Comparison of ENCODE assay signal across 12 cellular contexts in the genomic region with DNA sequence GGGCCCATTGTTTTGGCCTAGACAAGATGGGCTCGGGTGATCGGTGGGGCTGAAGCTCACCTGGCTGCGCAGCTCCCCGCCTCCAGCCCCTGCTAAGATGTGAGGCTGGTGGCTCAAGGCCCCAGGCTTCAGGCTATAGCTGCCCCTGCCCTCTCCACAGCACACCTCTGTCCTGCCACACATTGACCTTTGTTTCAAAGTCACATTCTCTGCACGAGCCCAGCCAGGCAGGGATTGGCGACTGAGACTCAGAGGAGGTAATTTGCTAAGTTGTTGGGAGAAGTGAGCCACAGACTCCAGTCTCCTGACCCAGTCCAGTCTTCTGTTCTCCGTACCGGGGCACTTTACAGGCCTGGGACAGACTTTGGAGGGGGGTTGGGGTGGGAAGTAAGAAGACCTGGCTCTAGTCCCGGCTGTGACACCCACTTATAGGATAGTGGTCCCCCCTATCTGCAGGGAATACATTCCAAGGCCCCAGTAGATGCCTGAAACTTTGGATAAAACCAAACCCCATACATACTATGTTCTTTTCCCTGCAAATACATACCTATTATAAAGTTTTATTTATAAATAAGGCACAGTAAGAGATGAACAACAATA. TPM values are rescaled to one million over a fixed set of nuclear protein-coding genes. Genes with fewer than 3 reads are reported as not detected.
A peak's percentile ranks its signal among the peaks of the same experiment; 100 is the strongest.
DNase-seq lines count a peak whose midpoint lies in the region; ATAC-seq and TF ChIP-seq lines count a peak whose summit lies in the region.
"Had no signal": no experiment of that assay in that cellular context is flagged by ENCODE, and none has a peak within 500 bp of the region (broad histone marks: within the 10 kb centered on the region; RNA-seq: fewer than 3 reads in every experiment).

No MANE protein-coding gene starts in this region.

- H3K9me3 Mint-ChIP-seq in chondrocyte (ENCODE audit: low read depth): no peaks in the 10 kb centered on the region

- TF ChIP-seq POLR2A in stomach (IDR thresholded peaks at IDR 0.05): no peak

- peak overlapping the region; percentile 100 for H3K27ac Mint-ChIP-seq in chondrocyte (ENCODE audit: unreplicated experiment)
- H3K27ac Mint-ChIP-seq: activated naive CD8-positive, alpha-beta T cell had no signal

- 78 to 89% methylated on average over 9 of the region's 9 CpGs for WGBS in lung, 2 donors
- WGBS in stomach, 5 donors: 71 to 76% (median 74%) methylated on average over 9 of the region's 9 CpGs

- peaks cover 95% of the 10 kb centered on the region for H3K4me1 Mint-ChIP-seq in chondrocyte (ENCODE audit: low read depth)

- H3K4me1 ChIP-seq in HUES6 (ENCODE audit: control insufficient read depth, insufficient read depth, low read length): peaks cover 75% of the 10 kb centered on the region
- peaks cover 5 to 11% of the 10 kb centered on the region in 2 donors for H3K4me1 ChIP-seq in lung (ENCODE audit: control insufficient read depth in 2 of 2, insufficient read depth in 2 of 2, low read length in 2 of 2)
- peaks cover 45 to 88% (median 72%) of the 10 kb centered on the region in 4 donors for H3K4me1 ChIP-seq in stomach

- intact Hi-C loops in stomach (cut with DNase I; ENCODE audit: low total_unique reads): no loop called here

- H3K27me3 Mint-ChIP-seq in chondrocyte (ENCODE audit: low read depth): no peaks in the 10 kb centered on the region
- H3K27me3 Mint-ChIP-seq: activated naive CD8-positive, alpha-beta T cell had no signal

- no peak overlapping the region for H3K4me3 Mint-ChIP-seq in chondrocyte (ENCODE audit: unreplicated experiment)
- H3K4me3 Mint-ChIP-seq: activated naive CD8-positive, alpha-beta T cell had no signal

- TF ChIP-seq CTCF in chondrocyte (IDR thresholded peaks at IDR 0.05): no peak
- no peak for TF ChIP-seq CTCF in lung (IDR thresholded peaks at IDR 0.05; ENCODE audit: control extremely low read depth, extremely low read depth)
- TF ChIP-seq CTCF in stomach (IDR thresholded peaks at IDR 0.05): no peak

- ATAC-seq in lung (ENCODE audit: insufficient read depth, low FRiP score) (no peak), GM19452 (IDR thresholded peaks at IDR 0.05; ENCODE audit: unreplicated experiment) (no peak)

- H3K27ac ChIP-seq in HUES6 (ENCODE audit: low read depth, low read length) (no peak overlapping the region), lung (ENCODE audit: low read depth in 1 of 2, low read length in 1 of 2) (peak overlapping the region; percentile 21 to 57), stomach (peak overlapping the region; percentile 12 to 85 (median 80))
- H3K27ac ChIP-seq: C4-2B had no signal

- H3K36me3 ChIP-seq in HUES6 (ENCODE audit: control insufficient read depth, insufficient read depth, low read length): no peaks in the 10 kb centered on the region
- no peaks in the 10 kb centered on the region for H3K36me3 ChIP-seq in lung (ENCODE audit: control insufficient read depth in 2 of 2, insufficient read depth in 2 of 2, low read length in 2 of 2)
- H3K36me3 ChIP-seq in stomach: no peaks in the 10 kb centered on the region

- H3K27me3 ChIP-seq in HUES6 (ENCODE audit: control insufficient read depth, insufficient read depth, low read length) (no peaks in the 10 kb centered on the region), lung (ENCODE audit: control insufficient read depth, insufficient read depth) (no peaks in the 10 kb centered on the region), stomach (no peaks in the 10 kb centered on the region)

- H3K36me3 Mint-ChIP-seq in chondrocyte (ENCODE audit: low read depth): peaks cover 8% of the 10 kb centered on the region
- H3K36me3 Mint-ChIP-seq: activated naive CD8-positive, alpha-beta T cell had no signal

- no peak for TF ChIP-seq EP300 in stomach (IDR thresholded peaks at IDR 0.05)

- no peak overlapping the region for H3K4me3 ChIP-seq in HUES6 (ENCODE audit: low read depth, low read length)
- no peak overlapping the region for H3K4me3 ChIP-seq in lung
- H3K4me3 ChIP-seq in stomach: no peak overlapping the region

- DNase-seq in chondrocyte (ENCODE audit: low spot score) (no peak), lung (ENCODE audit: low spot score) (no peak), stomach (no peak), SHP77 treated with DMSO at 0.1 percent for 48 hours (lab: John Stamatoyannopoulos, UW) (no peak), hippocampal formation (lab: John Stamatoyannopoulos, UW) (no peak), NCI-H1417 (lab: John Stamatoyannopoulos, UW) (no peak)
- DNase-seq: occipital lobe had no signal

- H3K9ac ChIP-seq in HUES6 (ENCODE audit: low read length): peak overlapping the region; percentile 5

- H3K9me3 ChIP-seq in HUES6 (ENCODE audit: control insufficient read depth, insufficient read depth, low read depth, low read length): no peaks in the 10 kb centered on the region
- no peaks in the 10 kb centered on the region for H3K9me3 ChIP-seq in lung (ENCODE audit: control insufficient read depth in 2 of 2, insufficient read depth in 1 of 2, low read length in 1 of 2)
- H3K9me3 ChIP-seq in stomach: no peaks in the 10 kb centered on the region

RNA-seq across cellular contexts. Expression of gene PDGFRB, which starts 13.4 kb away (rescaled TPM):
- total RNA-seq in chondrocyte: 331 to 532 TPM (median 499 TPM) in 3 replicates
- total RNA-seq in lung: 100 to 1,000 TPM; 110 to 215 TPM
- polyA plus RNA-seq in lung: 10 to 100 TPM; 33.6 to 46.5 TPM
- 10 to 100 TPM; 16.5 to 71.2 (median 53.1) TPM for total RNA-seq in stomach
- polyA plus RNA-seq in stomach: 1 to 10 TPM; 4.7 to 9.1 (median 6.9) TPM

RNA-seq across cellular contexts. Expression of gene CDX1, which starts 24.3 kb away (rescaled TPM):
- total RNA-seq in chondrocyte (0.44 to 0.57 TPM in 2 of 3 replicates, not detected in the other), lung (under 1 TPM; 0.25 to 0.43 TPM), stomach (100 to 1,000 TPM in 1 of 5 donors, 1 to 10 TPM in 1, not detected in 3; 2.0 to 472 TPM)
- polyA plus RNA-seq in lung (under 1 TPM; 0.09 to 0.28 TPM), stomach (under 1 TPM in 1 of 3 donors, not detected in 2; 0.31 TPM)
- total RNA-seq: occipital lobe, ureter had no signal

RNA-seq across cellular contexts. Expression of gene SLC6A7, which starts 47.6 kb away (rescaled TPM):
- 0.15 TPM in 1 of 3 replicates, not detected in the others for total RNA-seq in chondrocyte
- under 1 TPM in 1 of 2 donors, not detected in 1; 0.06 TPM for total RNA-seq in lung
- under 1 TPM; 0.02 to 0.03 TPM for polyA plus RNA-seq in lung
- total RNA-seq in stomach: 10 to 100 TPM in 1 of 5 donors, not detected in 4; 29.3 TPM
- not detected for polyA plus RNA-seq in stomach

RNA-seq across cellular contexts. Expression of gene CSF1R, which starts 55.9 kb away (rescaled TPM):
- total RNA-seq in chondrocyte (0.62 to 1.7 TPM (median 0.65 TPM) in 3 replicates), lung (10 to 100 TPM; 29.1 to 52.3 TPM), stomach (100 to 1,000 TPM in 1 of 5 donors, 10 to 100 TPM in 4; 17.8 to 235 (median 34.9) TPM)
- polyA plus RNA-seq in lung (10 to 100 TPM; 13.0 to 65.0 TPM), stomach (10 to 100 TPM in 1 of 3 donors, 1 to 10 TPM in 2; 3.0 to 10.2 (median 8.5) TPM)
